ENCODE assay signal across 11 cellular contexts in the genomic region with DNA sequence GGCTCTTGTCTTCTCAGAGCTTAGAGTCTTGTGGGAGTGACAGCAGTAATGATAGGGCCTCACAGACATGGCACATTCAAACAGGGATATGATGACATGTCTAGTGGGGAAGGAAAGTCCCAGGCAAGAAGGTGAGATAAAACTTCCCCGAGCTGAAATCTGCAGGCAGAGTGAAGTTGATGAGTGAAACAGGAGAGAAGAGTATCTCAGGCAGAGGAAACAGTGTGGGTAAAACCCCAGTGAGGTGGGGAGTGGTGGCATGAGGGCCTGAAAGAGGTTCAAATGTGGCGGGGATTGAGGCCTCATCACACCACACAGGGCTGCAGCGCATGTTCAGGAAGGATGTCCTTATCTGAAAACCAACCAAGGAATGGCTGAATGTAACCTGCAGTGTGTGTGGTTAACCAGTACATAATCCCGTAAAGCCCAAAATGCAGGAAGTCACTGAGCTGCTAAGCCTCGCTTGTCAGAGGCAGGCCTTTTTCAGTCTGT.
DNase-seq lines count a peak whose midpoint lies in the region; ATAC-seq and TF ChIP-seq lines count a peak whose summit lies in the region.
"Had no signal": no experiment of that assay in that cellular context is flagged by ENCODE, and none has a peak within 500 bp of the region (broad histone marks: within the 10 kb centered on the region; RNA-seq: fewer than 3 reads in every experiment).

No MANE protein-coding gene starts in this region.

- no peak for TF ChIP-seq POLR2A in prostate gland (IDR thresholded peaks at IDR 0.05)
- no peak for TF ChIP-seq POLR2A in testis (IDR thresholded peaks at IDR 0.05)

- H3K4me3 Mint-ChIP-seq in activated T-helper 17 cell treated with anti-CD3 and anti-CD28 coated beads, Interleukin-2, amount 50 U/mL, for 72 hours, result no peak overlapping the region
- H3K4me3 Mint-ChIP-seq in progenitor cell of endocrine pancreas (ENCODE audit: low read depth), result no peak overlapping the region
- H3K4me3 Mint-ChIP-seq in naive thymus-derived CD8-positive, alpha-beta T cell, result no peak overlapping the region
- H3K4me3 Mint-ChIP-seq: activated naive CD4-positive, alpha-beta T cell treated with anti-CD3 and anti-CD28 coated beads, Interleukin-2, amount 10 ng/mL, durations not matched to agents 7 days and 5 days had no signal

- ATAC-seq in GM18520 (IDR thresholded peaks at IDR 0.05; ENCODE audit: unreplicated experiment) (peak; percentile 85), GM21360 (IDR thresholded peaks at IDR 0.05; ENCODE audit: unreplicated experiment) (peak; percentile 63), HG02981 (IDR thresholded peaks at IDR 0.05; ENCODE audit: unreplicated experiment) (peak; percentile 74)
- peak; percentile 80 for ATAC-seq in activated T-helper 17 cell treated with anti-CD3 and anti-CD28 coated beads, Interleukin-2, amount 50 U/mL, for 72 hours (replicated peaks)
- no peak for ATAC-seq in naive thymus-derived CD8-positive, alpha-beta T cell

- peaks cover 2% of the 10 kb centered on the region for H3K27me3 ChIP-seq in prostate gland (replicated peaks; ENCODE audit: insufficient read depth)
- H3K27me3 ChIP-seq in testis, result no peaks in the 10 kb centered on the region

- no peaks in the 10 kb centered on the region for H3K36me3 Mint-ChIP-seq in activated T-helper 17 cell treated with anti-CD3 and anti-CD28 coated beads, Interleukin-2, amount 50 U/mL, for 72 hours (ENCODE audit: low read depth)
- H3K36me3 Mint-ChIP-seq in progenitor cell of endocrine pancreas (ENCODE audit: insufficient read depth), result no peaks in the 10 kb centered on the region
- H3K36me3 Mint-ChIP-seq in naive thymus-derived CD8-positive, alpha-beta T cell, result no peaks in the 10 kb centered on the region
- H3K36me3 Mint-ChIP-seq: activated naive CD4-positive, alpha-beta T cell treated with anti-CD3 and anti-CD28 coated beads, Interleukin-2, amount 10 ng/mL, durations not matched to agents 7 days and 5 days had no signal

- no peak overlapping the region for H3K27ac Mint-ChIP-seq in activated T-helper 17 cell treated with anti-CD3 and anti-CD28 coated beads, Interleukin-2, amount 50 U/mL, for 72 hours
- no peak overlapping the region for H3K27ac Mint-ChIP-seq in progenitor cell of endocrine pancreas
- no peak overlapping the region for H3K27ac Mint-ChIP-seq in naive thymus-derived CD8-positive, alpha-beta T cell
- H3K27ac Mint-ChIP-seq: activated naive CD4-positive, alpha-beta T cell treated with anti-CD3 and anti-CD28 coated beads, Interleukin-2, amount 10 ng/mL, durations not matched to agents 7 days and 5 days had no signal

- POLR2A ChIA-PET in naive thymus-derived CD8-positive, alpha-beta T cell (lab: Charles Lee), result no interaction called here

- no peak overlapping the region for H3K27ac ChIP-seq in prostate gland
- no peak overlapping the region for H3K27ac ChIP-seq in testis

- no peaks in the 10 kb centered on the region for H3K4me1 ChIP-seq in prostate gland (replicated peaks)
- no peaks in the 10 kb centered on the region for H3K4me1 ChIP-seq in testis

- H3K9me3 Mint-ChIP-seq in activated T-helper 17 cell treated with anti-CD3 and anti-CD28 coated beads, Interleukin-2, amount 50 U/mL, for 72 hours, result peaks cover 4% of the 10 kb centered on the region
- peaks cover 4% of the 10 kb centered on the region for H3K9me3 Mint-ChIP-seq in progenitor cell of endocrine pancreas (ENCODE audit: low read depth)
- peaks cover 0 to 9% (median 0%) of the 10 kb centered on the region in 9 donors for H3K9me3 Mint-ChIP-seq in naive thymus-derived CD8-positive, alpha-beta T cell
- H3K9me3 Mint-ChIP-seq: activated naive CD4-positive, alpha-beta T cell treated with anti-CD3 and anti-CD28 coated beads, Interleukin-2, amount 10 ng/mL, durations not matched to agents 7 days and 5 days had no signal

- intact Hi-C loops in prostate gland (cut with DNase I), result no loop called here
- intact Hi-C loops in testis (cut with DNase I; ENCODE audit: low total_unique reads), result no loop called here

- TF ChIP-seq CTCF in progenitor cell of endocrine pancreas (IDR thresholded peaks at IDR 0.05; ENCODE audit: unreplicated experiment) (no peak), prostate gland (IDR thresholded peaks at IDR 0.05) (no peak), testis (IDR thresholded peaks at IDR 0.05) (no peak)

- peaks cover 9% of the 10 kb centered on the region for H3K27me3 Mint-ChIP-seq in activated T-helper 17 cell treated with anti-CD3 and anti-CD28 coated beads, Interleukin-2, amount 50 U/mL, for 72 hours
- no peaks in the 10 kb centered on the region for H3K27me3 Mint-ChIP-seq in progenitor cell of endocrine pancreas
- peaks cover 6 to 14% (median 9%) of the 10 kb centered on the region in 5 donors for H3K27me3 Mint-ChIP-seq in naive thymus-derived CD8-positive, alpha-beta T cell

- H3K36me3 ChIP-seq in prostate gland (no peaks in the 10 kb centered on the region), testis (ENCODE audit: low read depth, missing control alignments) (no peaks in the 10 kb centered on the region)

- H3K9me3 ChIP-seq in prostate gland (no peaks in the 10 kb centered on the region), testis (no peaks in the 10 kb centered on the region)

- no peak for DNase-seq in progenitor cell of endocrine pancreas (ENCODE audit: low spot score, unreplicated experiment)
- DNase-seq in naive thymus-derived CD8-positive, alpha-beta T cell, result no peak
- DNase-seq in prostate gland (ENCODE audit: low spot score), result no peak
- no peak for DNase-seq in testis
- DNase-seq: activated naive CD4-positive, alpha-beta T cell treated with anti-CD3 and anti-CD28 coated beads, Interleukin-2, amount 10 ng/mL, durations not matched to agents 7 days and 5 days; DMS79; stimulated activated CD4-positive, alpha-beta T cell treated with anti-CD3 and anti-CD28 coated beads, Interleukin-2, amount 100 ng/mL, for 24 hours had no signal

- H3K4me1 Mint-ChIP-seq in activated T-helper 17 cell treated with anti-CD3 and anti-CD28 coated beads, Interleukin-2, amount 50 U/mL, for 72 hours, result no peaks in the 10 kb centered on the region
- H3K4me1 Mint-ChIP-seq in progenitor cell of endocrine pancreas (ENCODE audit: low read depth), result peaks cover 2% of the 10 kb centered on the region
- H3K4me1 Mint-ChIP-seq in naive thymus-derived CD8-positive, alpha-beta T cell, result no peaks in the 10 kb centered on the region
- H3K4me1 Mint-ChIP-seq: activated naive CD4-positive, alpha-beta T cell treated with anti-CD3 and anti-CD28 coated beads, Interleukin-2, amount 10 ng/mL, durations not matched to agents 7 days and 5 days had no signal

- no peak overlapping the region for H3K4me3 ChIP-seq in prostate gland
- H3K4me3 ChIP-seq in testis, result no peak overlapping the region

- 87% methylated on average over 5 of the region's 5 CpGs for WGBS in prostate gland
- 82 to 85% methylated on average over 5 of the region's 5 CpGs for WGBS in testis, 2 donors

Comparison
In these comparisons a context has a peak if more than half of its experiments do, and no peak if none do; other contexts are left out.
1. ATAC-seq: peak in GM18520 (single experiment), GM21360 (single experiment), HG02981 (single experiment) and activated T-helper 17 cell treated with anti-CD3 and anti-CD28 coated beads, Interleukin-2, amount 50 U/mL, for 72 hours (single experiment); none in naive thymus-derived CD8-positive, alpha-beta T cell (0 of 2).